ENCODE assay signal across 9 cellular contexts in the genomic region with DNA sequence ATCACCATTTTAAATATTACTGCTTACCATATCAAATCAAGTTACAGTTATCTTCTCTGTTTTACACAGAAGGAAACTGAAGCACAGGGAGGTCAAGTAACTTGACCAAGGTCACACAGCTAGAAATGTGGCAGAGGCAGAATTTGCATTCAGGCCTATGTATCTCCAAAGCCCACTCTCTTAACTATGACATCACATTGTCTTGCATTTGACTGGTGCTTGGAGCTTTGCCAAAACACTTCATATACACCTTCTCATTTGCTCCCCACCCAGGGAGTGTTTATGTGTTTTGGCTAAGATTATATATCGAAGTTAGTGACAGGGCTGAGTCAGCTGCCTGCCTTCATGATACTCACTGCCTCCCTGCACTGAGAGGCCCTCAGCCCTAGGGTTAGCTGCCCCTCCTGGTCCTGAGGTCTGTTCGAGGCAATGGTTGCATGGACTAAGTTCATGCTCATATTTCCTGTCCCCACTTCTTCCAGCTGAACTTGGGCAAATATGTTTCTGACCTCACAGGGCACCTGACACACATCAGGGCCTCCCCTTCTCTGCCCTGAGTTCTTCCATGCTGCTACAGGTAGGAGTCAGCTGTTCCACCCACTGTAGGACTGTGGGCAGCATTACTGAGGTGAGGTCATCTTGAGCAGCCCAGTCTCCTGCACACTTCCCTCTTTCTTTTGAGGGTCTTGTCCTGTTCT. TPM values are rescaled to one million over a fixed set of nuclear protein-coding genes. Genes with fewer than 3 reads are reported as not detected.
DNase-seq lines count a peak whose midpoint lies in the region; ATAC-seq and TF ChIP-seq lines count a peak whose summit lies in the region.
"Had no signal": no experiment of that assay in that cellular context is flagged by ENCODE, and none has a peak within 500 bp of the region (broad histone marks: within the 10 kb centered on the region; RNA-seq: fewer than 3 reads in every experiment).

No MANE protein-coding gene starts in this region.

- H3K4me3 ChIP-seq in Loucy (ENCODE audit: low read length, poor library complexity, severe bottlenecking), result peak overlapping the region; percentile 21
- no peak overlapping the region for H3K4me3 ChIP-seq in adipocyte (ENCODE audit: low read length)
- peak overlapping the region; percentile 27 for H3K4me3 ChIP-seq in mucosa of stomach (ENCODE audit: low read length)
- H3K4me3 ChIP-seq in gastrocnemius medialis, result no peak overlapping the region

- H3F3A ChIP-seq in Loucy (ENCODE audit: low read depth), result 0 out of 2 replicates have a peak, but pooled peaks cover 3% of the 10 kb centered on the region

- DNase-seq in ELR (ENCODE audit: low read depth) (peak; percentile 77), adipocyte (ENCODE audit: low read depth) (peak; percentile 36), NCI-H1694 treated with DMSO at 0.1 percent for 48 hours (lab: John Stamatoyannopoulos, UW) (no peak), gastrocnemius medialis (no peak), sciatic nerve (ENCODE audit: low spot score) (no peak)
- no peak for DNase-seq in NK-92 treated with Interleukin-12 subunit alpha and Interleukin-12 subunit beta, amount 100 ng/mL, for 24 hours (lab: John Stamatoyannopoulos, UW)

- H3K27me3 ChIP-seq in Loucy (ENCODE audit: insufficient read depth, low read length, poor library complexity, severe bottlenecking) (no peaks in the 10 kb centered on the region), adipocyte (replicated peaks; ENCODE audit: control insufficient read depth, insufficient read depth, low read length) (peaks cover 4% of the 10 kb centered on the region), mucosa of stomach (ENCODE audit: control insufficient read depth, insufficient read depth, low read length) (no peaks in the 10 kb centered on the region), gastrocnemius medialis (peaks cover 14 to 26% (median 20%) of the 10 kb centered on the region in 3 donors)

- H4K20me1 ChIP-seq in Loucy (ENCODE audit: insufficient read depth, low read length, poor library complexity, severe bottlenecking), result no peaks in the 10 kb centered on the region

- H2AFZ ChIP-seq in Loucy (ENCODE audit: low read length), result no peak overlapping the region

- TF ChIP-seq POLR2A in gastrocnemius medialis (IDR thresholded peaks at IDR 0.05), result no peak

- H3K9ac ChIP-seq in Loucy (ENCODE audit: low read depth, low read length, poor library complexity, severe bottlenecking), result peak overlapping the region; percentile 36
- no peak overlapping the region for H3K9ac ChIP-seq in adipocyte (ENCODE audit: low read length)
- peak overlapping the region; percentile 96 for H3K9ac ChIP-seq in mucosa of stomach (ENCODE audit: low read length)

- H3K36me3 ChIP-seq in Loucy (ENCODE audit: insufficient read depth, low read length), result no peaks in the 10 kb centered on the region
- H3K36me3 ChIP-seq in adipocyte (ENCODE audit: control insufficient read depth, insufficient read depth, low read length, severe bottlenecking), result no peaks in the 10 kb centered on the region
- H3K36me3 ChIP-seq in mucosa of stomach (ENCODE audit: control insufficient read depth, insufficient read depth, low read length), result no peaks in the 10 kb centered on the region
- no peaks in the 10 kb centered on the region for H3K36me3 ChIP-seq in gastrocnemius medialis

- H3K27ac ChIP-seq in gastrocnemius medialis, result no peak overlapping the region

- TF ChIP-seq CTCF in Loucy (conservative IDR thresholded peaks at IDR 0.05; ENCODE audit: low read length) (no peak), gastrocnemius medialis (IDR thresholded peaks at IDR 0.05 in 4 of 5, conservative IDR thresholded peaks at IDR 0.05 in 1 of 5) (no peak)

- intact Hi-C loops in gastrocnemius medialis (cut with DNase I; ENCODE audit: low total_unique reads), result no loop called here
- intact Hi-C loops in sciatic nerve (cut with DNase I), result no loop called here

- H3K9me2 ChIP-seq in Loucy (replicated peaks; ENCODE audit: low read depth, low read length), result no peaks in the 10 kb centered on the region

- H3K79me2 ChIP-seq in Loucy (ENCODE audit: insufficient read depth, low read length), result peaks cover 50% of the 10 kb centered on the region

- in situ Hi-C loops in gastrocnemius medialis (cut with MboI; ENCODE audit: low sequenced_read_pairs in 4 of 4), result no loop called here

- no peaks in the 10 kb centered on the region for H3K9me3 ChIP-seq in Loucy (ENCODE audit: insufficient read depth, low read depth, low read length)
- no peaks in the 10 kb centered on the region for H3K9me3 ChIP-seq in adipocyte (ENCODE audit: control insufficient read depth, low read length)
- no peaks in the 10 kb centered on the region for H3K9me3 ChIP-seq in mucosa of stomach (ENCODE audit: control insufficient read depth, low read length)
- H3K9me3 ChIP-seq in gastrocnemius medialis, result no peaks in the 10 kb centered on the region

- H3K4me1 ChIP-seq in Loucy (ENCODE audit: insufficient read depth, low read length, poor library complexity, severe bottlenecking), result peaks cover 80% of the 10 kb centered on the region
- peaks cover 12% of the 10 kb centered on the region for H3K4me1 ChIP-seq in adipocyte (ENCODE audit: control insufficient read depth, insufficient read depth, low read length)
- peaks cover 68% of the 10 kb centered on the region for H3K4me1 ChIP-seq in mucosa of stomach (ENCODE audit: control insufficient read depth, insufficient read depth, low read length)
- H3K4me1 ChIP-seq in gastrocnemius medialis, result peaks cover 2 to 4% of the 10 kb centered on the region in 2 donors

- peak overlapping the region; percentile 87 for H3K4me2 ChIP-seq in Loucy (ENCODE audit: low read depth, low read length, poor library complexity, severe bottlenecking)

- ATAC-seq in gastrocnemius medialis (no peak), sciatic nerve (no peak)

RNA-seq across cellular contexts. Expression of a gene that starts 1.8 kb away (rescaled TPM):
- total RNA-seq in gastrocnemius medialis (under 1 TPM; 0.24 to 0.51 (median 0.37) TPM), sciatic nerve (4.0 TPM)

RNA-seq across cellular contexts. Expression of a gene that starts 35.2 kb away (rescaled TPM):
- total RNA-seq in gastrocnemius medialis (under 1 TPM in 1 of 4 donors, not detected in 3; 0.05 TPM), sciatic nerve (1.2 TPM)

RNA-seq across cellular contexts. Expression of a gene that starts 43.0 kb away (rescaled TPM):
- not detected for total RNA-seq in gastrocnemius medialis
- total RNA-seq in sciatic nerve, result not detected
- total RNA-seq: aorta had no signal

Comparison
In these comparisons a context has a peak if more than half of its experiments do, and no peak if none do; other contexts are left out.
1. DNase-seq: peak in ELR (single experiment) and adipocyte (single experiment); none in NCI-H1694 treated with DMSO at 0.1 percent for 48 hours (single experiment), gastrocnemius medialis (0 of 2), sciatic nerve (single experiment) and NK-92 treated with Interleukin-12 subunit alpha and Interleukin-12 subunit beta, amount 100 ng/mL, for 24 hours (single experiment).
2. H3K4me3 ChIP-seq: peak in Loucy (single experiment) and mucosa of stomach (single experiment); none in adipocyte (single experiment) and gastrocnemius medialis (0 of 4).